22 cellular contexts compared by ENCODE assay signal in genomic region chr10:70487824-70488223, GRCh38. TPM values are rescaled to one million over a fixed set of nuclear protein-coding genes. Genes with fewer than 3 reads are reported as not detected.
DNase-seq lines count a peak whose midpoint lies in the region; ATAC-seq and TF ChIP-seq lines count a peak whose summit lies in the region.
"Had no signal": no experiment of that assay in that cellular context is flagged by ENCODE, and none has a peak within 500 bp of the region (broad histone marks: within the 10 kb centered on the region; RNA-seq: fewer than 3 reads in every experiment).

No MANE protein-coding gene starts in this region.

- H3K4me3 ChIP-seq in IMR-90 (ENCODE audit: insufficient read depth, low read depth, low read length) (no peak overlapping the region), OCI-LY1 (ENCODE audit: low read depth, low read length, poor library complexity, severe bottlenecking) (no peak overlapping the region), SU-DHL-6 (ENCODE audit: insufficient read depth, low read length, poor library complexity, severe bottlenecking) (no peak overlapping the region)
- H3K4me3 ChIP-seq: BLaER1 treated with 17β-estradiol and CSF1 and Interleukin-3, amounts not matched to agents 10 nM and 100 nM had no signal

- no peak for ATAC-seq in IMR-90 (ENCODE audit: low read depth)
- ATAC-seq in HG02763 (IDR thresholded peaks at IDR 0.05; ENCODE audit: unreplicated experiment), result no peak
- no peak for ATAC-seq in GM21723 (IDR thresholded peaks at IDR 0.05; ENCODE audit: unreplicated experiment)
- ATAC-seq: CD8-positive, alpha-beta T cell had no signal

- POLR2A ChIA-PET in IMR-90 (lab: Charles Lee; ENCODE audit: unreplicated experiment), result no interaction called here

- BruUV-seq in IMR-90 (replicated peaks; lab: Mats Ljungman, UMichigan), result no TSS peak

- H3K18ac ChIP-seq in IMR-90 (ENCODE audit: low read depth, low read length), result no peak overlapping the region

- no peaks in the 10 kb centered on the region for H3K9me1 ChIP-seq in IMR-90 (ENCODE audit: insufficient read depth, low read length)

- intact Hi-C loops in IMR-90 (cut with micrococcal nuclease), result no loop called here

- no peak overlapping the region for H3K9ac ChIP-seq in IMR-90 (ENCODE audit: low read depth, low read length)
- no peak overlapping the region for H3K9ac ChIP-seq in OCI-LY1 (ENCODE audit: low read length)
- H3K9ac ChIP-seq in SU-DHL-6 (ENCODE audit: low read length), result no peak overlapping the region
- H3K9ac ChIP-seq: BLaER1 treated with 17β-estradiol and CSF1 and Interleukin-3, amounts not matched to agents 10 nM and 100 nM had no signal

- H3K56ac ChIP-seq in IMR-90 (ENCODE audit: extremely low read depth, insufficient read depth, low read length), result no peak overlapping the region

- H3K23ac ChIP-seq in IMR-90 (ENCODE audit: low read depth, low read length), result no peak overlapping the region

- TF ChIP-seq POLR2A in IMR-90 (IDR thresholded peaks at IDR 0.05; ENCODE audit: low read depth, low read length), result no peak

- H3K9me3 ChIP-seq in IMR-90 (ENCODE audit: control insufficient read depth, insufficient read depth, low read length) (no peaks in the 10 kb centered on the region), OCI-LY1 (ENCODE audit: low read length) (no peaks in the 10 kb centered on the region), SU-DHL-6 (ENCODE audit: insufficient read depth, low read length) (no peaks in the 10 kb centered on the region)
- H3K9me3 ChIP-seq: BLaER1 treated with 17β-estradiol and CSF1 and Interleukin-3, amounts not matched to agents 10 nM and 100 nM; Caco-2 had no signal

- CTCF ChIA-PET in IMR-90 (lab: Yijun Ruan, JAX), result no interaction called here

- H3K36me3 ChIP-seq in IMR-90 (ENCODE audit: control insufficient read depth, insufficient read depth, low read length) (no peaks in the 10 kb centered on the region), OCI-LY1 (ENCODE audit: insufficient read depth, low read length) (peaks cover 61% of the 10 kb centered on the region), SU-DHL-6 (ENCODE audit: low read length) (peaks cover 14% of the 10 kb centered on the region)

- no peak overlapping the region for H2BK15ac ChIP-seq in IMR-90 (ENCODE audit: low read depth, low read length)

- H3F3A ChIP-seq in OCI-LY1 (ENCODE audit: insufficient read depth, low read length) (peaks cover 17% of the 10 kb centered on the region), SU-DHL-6 (ENCODE audit: insufficient read depth) (peaks cover 65% of the 10 kb centered on the region)

- H3K27ac ChIP-seq in IMR-90 (ENCODE audit: insufficient read depth, low read length) (no peak overlapping the region), OCI-LY1 (ENCODE audit: low read depth, low read length, poor library complexity, severe bottlenecking) (peak overlapping the region; percentile 100), SU-DHL-6 (ENCODE audit: low read depth, low read length) (peak overlapping the region; percentile 100)
- H3K27ac ChIP-seq: C4-2B had no signal

- H2AK9ac ChIP-seq in IMR-90 (replicated peaks; ENCODE audit: low read depth, low read length, poor library complexity), result no peak overlapping the region

- in situ Hi-C loops in IMR-90 (cut with MboI; ENCODE audit: low sequenced_read_pairs), result no loop called here

- H3K9me2 ChIP-seq in OCI-LY1 (ENCODE audit: low read depth, low read length), result no peaks in the 10 kb centered on the region
- no peaks in the 10 kb centered on the region for H3K9me2 ChIP-seq in SU-DHL-6 (replicated peaks; ENCODE audit: insufficient read depth, low read length)

- TF ChIP-seq RAD21 in IMR-90 (IDR thresholded peaks at IDR 0.05; ENCODE audit: low read length), result no peak

- H3K4ac ChIP-seq in IMR-90 (ENCODE audit: low read depth, low read length), result no peak overlapping the region

- dilution Hi-C loops in IMR-90 (cut with HindIII; ENCODE audit: low sequenced_read_pairs, unreplicated experiment), result no loop called here

- peaks cover 23% of the 10 kb centered on the region for H3K27me3 ChIP-seq in IMR-90 (ENCODE audit: control insufficient read depth, insufficient read depth, low read length)
- H3K27me3 ChIP-seq in OCI-LY1 (ENCODE audit: insufficient read depth, low read length), result no peaks in the 10 kb centered on the region
- no peaks in the 10 kb centered on the region for H3K27me3 ChIP-seq in SU-DHL-6 (ENCODE audit: low read length)
- H3K27me3 ChIP-seq: BLaER1 treated with 17β-estradiol and CSF1 and Interleukin-3, amounts not matched to agents 10 nM and 100 nM had no signal

- no peaks in the 10 kb centered on the region for H4K20me1 ChIP-seq in IMR-90 (ENCODE audit: insufficient read depth, low read length)
- H4K20me1 ChIP-seq in OCI-LY1 (ENCODE audit: insufficient read depth, low read length), result no peaks in the 10 kb centered on the region
- H4K20me1 ChIP-seq in SU-DHL-6 (ENCODE audit: low read depth, low read length), result no peaks in the 10 kb centered on the region

- no peak overlapping the region for H2BK120ac ChIP-seq in IMR-90 (ENCODE audit: low read depth, low read length)

- H2AFZ ChIP-seq in IMR-90 (replicated peaks; ENCODE audit: low read length, poor library complexity), result peak overlapping the region; percentile 58
- H2AFZ ChIP-seq in OCI-LY1 (ENCODE audit: low read length), result no peak overlapping the region
- no peak overlapping the region for H2AFZ ChIP-seq in SU-DHL-6 (ENCODE audit: low read depth, low read length, severe bottlenecking)

- no peak overlapping the region for H4K8ac ChIP-seq in IMR-90 (ENCODE audit: low read depth in 2 of 2, low read length in 2 of 2)

- no CpG with 5 or more reads among the region's 3 CpGs for WGBS in IMR-90 (ENCODE audit: extremely low coverage in 2 of 2, insufficient read length in 1 of 2), 2 experiments

- no peak overlapping the region for H4K5ac ChIP-seq in IMR-90 (ENCODE audit: low read depth, low read length)

- H4K91ac ChIP-seq in IMR-90 (ENCODE audit: insufficient read depth, low read depth, low read length), result no peak overlapping the region

- no peak overlapping the region for H2AK5ac ChIP-seq in IMR-90 (ENCODE audit: low read depth, low read length)

- H3K4me2 ChIP-seq in IMR-90 (ENCODE audit: low read depth, low read length), result no peak overlapping the region
- no peak overlapping the region for H3K4me2 ChIP-seq in OCI-LY1 (ENCODE audit: low read length)
- peak overlapping the region; percentile 100 for H3K4me2 ChIP-seq in SU-DHL-6 (ENCODE audit: low read depth, low read length, poor library complexity, severe bottlenecking)

- no peak for DNase-seq in IMR-90
- DNase-seq in AG08396 (ENCODE audit: low spot score), result no peak
- no peak for DNase-seq in NCI-H69 (lab: John Stamatoyannopoulos, UW)
- DNase-seq: 8988T; ACHN; AML-193; Caco-2; Calu3; CD4-positive, alpha-beta T cell; CD8-positive, alpha-beta T cell; DMS79 treated with DMSO at 0.1 percent for 48 hours; GF-D8 had no signal

- no peak overlapping the region for H3K14ac ChIP-seq in IMR-90 (replicated peaks; ENCODE audit: low read depth, low read length)

- H2BK5ac ChIP-seq in IMR-90 (ENCODE audit: low read depth, low read length, poor library complexity, severe bottlenecking), result no peak overlapping the region

- H3K79me2 ChIP-seq in OCI-LY1 (ENCODE audit: insufficient read depth, low read length), result peaks cover 14% of the 10 kb centered on the region
- H3K79me2 ChIP-seq in SU-DHL-6 (ENCODE audit: insufficient read depth, low read length), result peaks cover 65% of the 10 kb centered on the region

- no peak for TF ChIP-seq CTCF in IMR-90 (conservative IDR thresholded peaks at IDR 0.05; ENCODE audit: low read depth, low read length)
- TF ChIP-seq CTCF in OCI-LY1 (IDR thresholded peaks at IDR 0.05; ENCODE audit: low read length), result no peak
- no peak for TF ChIP-seq CTCF in SU-DHL-6 (IDR thresholded peaks at IDR 0.05; ENCODE audit: insufficient read depth, low read length, poor library complexity, severe bottlenecking)

- H3K4me1 ChIP-seq in IMR-90 (ENCODE audit: control insufficient read depth, insufficient read depth, low read length) (no peaks in the 10 kb centered on the region), OCI-LY1 (ENCODE audit: insufficient read depth, low read length, severe bottlenecking) (peaks cover 91% of the 10 kb centered on the region)
- H3K4me1 ChIP-seq: Caco-2 had no signal

- H3K79me1 ChIP-seq in IMR-90 (ENCODE audit: low read depth in 1 of 2, low read length in 2 of 2), result no peaks in the 10 kb centered on the region

- H2BK20ac ChIP-seq in IMR-90 (ENCODE audit: low read depth, low read length), result no peak overlapping the region

TF ChIP-seq in IMR-90, 13 proteins besides CTCF, POLR2A, EP300 and RAD21 (continues in another document):
- TF ChIP-seq MAZ (IDR thresholded peaks at IDR 0.05; ENCODE audit: borderline replicate concordance, low read depth, low read length), result no peak
- no peak for TF ChIP-seq ELK1 (IDR thresholded peaks at IDR 0.05; ENCODE audit: borderline replicate concordance, low read depth, low read length)
- no peak for TF ChIP-seq SMC3 (IDR thresholded peaks at IDR 0.05; ENCODE audit: low read depth, low read length)
- no peak for TF ChIP-seq NFE2L2 (IDR thresholded peaks at IDR 0.05; ENCODE audit: low read depth, low read length)
- TF ChIP-seq USF2 (IDR thresholded peaks at IDR 0.05; ENCODE audit: low read depth, low read length), result no peak
- no peak for TF ChIP-seq MXI1 (IDR thresholded peaks at IDR 0.05; ENCODE audit: borderline replicate concordance, low read depth, low read length)
- TF ChIP-seq MAFK (IDR thresholded peaks at IDR 0.05; ENCODE audit: low read depth, low read length), result no peak

RNA-seq across cellular contexts. Expression of gene PALD1, which starts 9.3 kb away (rescaled TPM):
- total RNA-seq in IMR-90 (2012; rRNA removed), result under 0.01 and 0.18 TPM in 2 replicates
- 0.12 and 0.14 TPM in 2 replicates for polyA plus RNA-seq in IMR-90 (2012; rRNA removed)
- 0.11 TPM in 2 replicates for polyA plus RNA-seq in IMR-90 (2012; cell fraction: cytosol; rRNA removed)
- polyA plus RNA-seq in IMR-90 (2012; cell fraction: nucleus; rRNA removed; ENCODE audit: low replicate concordance), result 0.11 and 0.26 TPM in 2 replicates

RNA-seq across cellular contexts. Expression of gene NODAL, which starts 46.3 kb away (rescaled TPM):
- total RNA-seq in IMR-90 (2012; rRNA removed), result not detected in 2 replicates
- not detected in 2 replicates for polyA plus RNA-seq in IMR-90 (2012; rRNA removed)
- not detected in 2 replicates for polyA plus RNA-seq in IMR-90 (2012; cell fraction: cytosol; rRNA removed)
- not detected in 2 replicates for polyA plus RNA-seq in IMR-90 (2012; cell fraction: nucleus; rRNA removed; ENCODE audit: low replicate concordance)
- total RNA-seq: A673; B cell; Calu3; CD4-positive, alpha-beta T cell; CD8-positive, alpha-beta T cell had no signal
- polyA plus RNA-seq: AG04450, BJ had no signal
